Comparison of ENCODE assay signal across 14 cellular contexts in the genomic region with DNA sequence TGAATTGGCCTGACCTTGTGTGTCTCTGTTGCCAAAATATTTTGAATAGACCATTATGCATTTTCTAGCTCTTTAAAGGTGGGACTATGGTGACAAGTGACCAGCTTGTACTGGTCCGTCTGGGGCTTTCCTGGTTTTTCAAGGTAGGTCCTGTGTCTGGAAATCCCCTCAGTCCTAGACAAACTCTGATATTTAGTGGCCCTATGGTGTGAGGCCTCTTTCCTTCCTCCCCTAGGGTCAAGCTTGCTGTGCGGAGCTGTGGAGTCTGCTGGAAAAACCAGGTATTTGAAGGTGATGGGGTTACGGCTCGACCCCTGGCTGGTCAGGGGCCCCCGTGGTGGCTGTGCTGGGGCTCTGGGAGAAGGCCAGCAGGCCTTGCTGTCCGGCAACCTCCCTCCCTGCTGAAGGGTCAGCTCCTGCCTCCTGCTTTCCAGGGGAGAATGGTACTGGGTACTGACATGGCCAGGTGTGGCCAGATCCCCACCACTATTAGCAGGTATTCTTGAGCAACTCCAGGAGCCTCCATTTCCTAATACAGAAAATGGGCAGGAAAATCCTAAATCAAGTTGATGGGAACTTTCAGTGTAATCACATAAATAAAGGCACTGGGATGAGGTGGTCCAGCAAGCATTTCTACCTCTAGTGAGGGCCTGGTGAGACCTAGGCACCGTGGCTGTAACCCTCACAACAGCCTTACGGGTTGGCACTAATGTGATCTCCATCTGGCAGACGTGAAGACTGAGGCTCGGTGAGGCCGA.
"Had no signal": no experiment of that assay in that cellular context is flagged by ENCODE, and none has a peak within 500 bp of the region (broad histone marks: within the 10 kb centered on the region; RNA-seq: fewer than 3 reads in every experiment).

No MANE protein-coding gene starts in this region.

- H3K36me3 Mint-ChIP-seq: activated CD4-positive, alpha-beta memory T cell treated with anti-CD3 and anti-CD28 coated beads for 36 hours; activated naive CD4-positive, alpha-beta T cell treated with anti-CD3 and anti-CD28 coated beads, Interleukin-2, amount 10 ng/mL, durations not matched to agents 7 days and 5 days; naive thymus-derived CD4-positive, alpha-beta T cell had no signal

- H3K4me1 ChIP-seq: prostate gland had no signal

- H3K27ac ChIP-seq: neutrophil, prostate gland, thoracic aorta had no signal

- H3K4me1 Mint-ChIP-seq: activated naive CD4-positive, alpha-beta T cell treated with anti-CD3 and anti-CD28 coated beads, Interleukin-2, amount 10 ng/mL, durations not matched to agents 7 days and 5 days had no signal

- ATAC-seq: naive thymus-derived CD4-positive, alpha-beta T cell; stimulated activated naive CD8-positive, alpha-beta T cell treated with anti-CD3 and anti-CD28 coated beads, Interleukin-15, Interleukin-2, amounts not matched to agents 100 U/mL and 50 U/mL, for 24 hours had no signal

- H3K27ac Mint-ChIP-seq: activated CD4-positive, alpha-beta memory T cell treated with anti-CD3 and anti-CD28 coated beads for 36 hours; activated naive CD4-positive, alpha-beta T cell treated with anti-CD3 and anti-CD28 coated beads, Interleukin-2, amount 10 ng/mL, durations not matched to agents 7 days and 5 days; activated T-helper 1 cell treated with anti-CD3 and anti-CD28 coated beads, Interleukin-12 subunit alpha, Interleukin-12 subunit beta, Interleukin-2, Interleukin-4 antibody, amounts not matched to agents 30 ng/mL and 10 ng/mL and 1 ng/mL, durations not matched to agents 14 hours and 24 hours and 36 hours; dendritic cell treated with granulocyte-macrophage colony-stimulating factor and Interleukin-4, amounts not matched to agents 40 ng/mL and 50 ng/mL, for 4 days had no signal

- H3K9me3 ChIP-seq: neutrophil, prostate gland, thoracic aorta had no signal

- H3K4me3 ChIP-seq: prostate gland, thoracic aorta had no signal

- H3K36me3 ChIP-seq: neutrophil, prostate gland, thoracic aorta had no signal

- H3K4me3 Mint-ChIP-seq: activated CD4-positive, alpha-beta memory T cell treated with anti-CD3 and anti-CD28 coated beads for 36 hours; activated naive CD4-positive, alpha-beta T cell treated with anti-CD3 and anti-CD28 coated beads, Interleukin-2, amount 10 ng/mL, durations not matched to agents 7 days and 5 days; activated T-helper 1 cell treated with anti-CD3 and anti-CD28 coated beads, Interleukin-12 subunit alpha, Interleukin-12 subunit beta, Interleukin-2, Interleukin-4 antibody, amounts not matched to agents 30 ng/mL and 10 ng/mL and 1 ng/mL, durations not matched to agents 14 hours and 24 hours and 36 hours; dendritic cell treated with granulocyte-macrophage colony-stimulating factor and Interleukin-4, amounts not matched to agents 40 ng/mL and 50 ng/mL, for 4 days; naive thymus-derived CD4-positive, alpha-beta T cell had no signal

- H3K27me3 ChIP-seq: neutrophil had no signal

- H3K9me3 Mint-ChIP-seq: activated CD4-positive, alpha-beta memory T cell treated with anti-CD3 and anti-CD28 coated beads for 36 hours; activated naive CD4-positive, alpha-beta T cell treated with anti-CD3 and anti-CD28 coated beads, Interleukin-2, amount 10 ng/mL, durations not matched to agents 7 days and 5 days; activated T-helper 1 cell treated with anti-CD3 and anti-CD28 coated beads, Interleukin-12 subunit alpha, Interleukin-12 subunit beta, Interleukin-2, Interleukin-4 antibody, amounts not matched to agents 30 ng/mL and 10 ng/mL and 1 ng/mL, durations not matched to agents 14 hours and 24 hours and 36 hours; dendritic cell treated with granulocyte-macrophage colony-stimulating factor and Interleukin-4, amounts not matched to agents 40 ng/mL and 50 ng/mL, for 4 days had no signal

- DNase-seq: activated CD4-positive, alpha-beta memory T cell treated with anti-CD3 and anti-CD28 coated beads for 36 hours; activated naive CD4-positive, alpha-beta T cell treated with anti-CD3 and anti-CD28 coated beads, Interleukin-2, amount 10 ng/mL, durations not matched to agents 7 days and 5 days; central memory CD4-positive, alpha-beta T cell; hippocampal formation; SIG-M5; stimulated activated CD4-positive, alpha-beta T cell treated with anti-CD3 and anti-CD28 coated beads, Interleukin-4, amount 100 ng/mL, for 1 hour; stimulated activated CD8-positive, alpha-beta memory T cell treated with anti-CD3 and anti-CD28 coated beads, Interleukin-4, amount 100 ng/mL, for 48 hours; stimulated activated naive CD8-positive, alpha-beta T cell treated with anti-CD3 and anti-CD28 coated beads, Interleukin-15, Interleukin-2, amounts not matched to agents 100 U/mL and 50 U/mL, for 24 hours had no signal
